In genomic region chr5:103037673-103038455, GRCh38 we compare ENCODE assay signal across 17 cellular contexts.
DNase-seq lines count a peak whose midpoint lies in the region; ATAC-seq and TF ChIP-seq lines count a peak whose summit lies in the region.
"Had no signal": no experiment of that assay in that cellular context is flagged by ENCODE, and none has a peak within 500 bp of the region (broad histone marks: within the 10 kb centered on the region; RNA-seq: fewer than 3 reads in every experiment).

No MANE protein-coding gene starts in this region.

- H4K20me1 ChIP-seq in OCI-LY1 (ENCODE audit: insufficient read depth, low read length) = no peaks in the 10 kb centered on the region

- TF ChIP-seq CTCF in A673 (conservative IDR thresholded peaks at IDR 0.05; ENCODE audit: low read depth, low read length) = peak; percentile 33; the same call in 1 of the 2 replicates
- peak; percentile 22 for TF ChIP-seq CTCF in OCI-LY1 (IDR thresholded peaks at IDR 0.05; ENCODE audit: low read length)
- peak; percentile 14 for TF ChIP-seq CTCF in epithelial cell of esophagus (IDR thresholded peaks at IDR 0.05; ENCODE audit: insufficient read depth, low read depth, low read length, missing control alignments)

- no peak overlapping the region for H2AFZ ChIP-seq in OCI-LY1 (ENCODE audit: low read length)

- H3K27ac ChIP-seq in A673 (ENCODE audit: low read depth, low read length, poor library complexity, severe bottlenecking) = no peak overlapping the region
- H3K27ac ChIP-seq in OCI-LY1 (ENCODE audit: low read depth, low read length, poor library complexity, severe bottlenecking) = no peak overlapping the region
- no peak overlapping the region for H3K27ac ChIP-seq in SJCRH30
- H3K27ac ChIP-seq: ovary had no signal

- H3K4me1 ChIP-seq in A673 (ENCODE audit: insufficient read depth, low read length, poor library complexity, severe bottlenecking) (peaks cover 5% of the 10 kb centered on the region), OCI-LY1 (ENCODE audit: insufficient read depth, low read length, severe bottlenecking) (no peaks in the 10 kb centered on the region), SJCRH30 (no peaks in the 10 kb centered on the region; the same call in 1 of the 2 replicates)

- intact Hi-C loops in A673 (cut with micrococcal nuclease; ENCODE audit: unreplicated experiment) = loop anchor here (10.0 kb wide), 1 partner anchor 437 kb away; no protein-coding TSS in a partner anchor

- no peak overlapping the region for H3K9ac ChIP-seq in OCI-LY1 (ENCODE audit: low read length)

- no peak overlapping the region for H3K4me3 ChIP-seq in A673 (ENCODE audit: low read depth, low read length, poor library complexity, severe bottlenecking)
- no peak overlapping the region for H3K4me3 ChIP-seq in OCI-LY1 (ENCODE audit: low read depth, low read length, poor library complexity, severe bottlenecking)
- no peak overlapping the region for H3K4me3 ChIP-seq in epithelial cell of esophagus (ENCODE audit: low read length)
- H3K4me3 ChIP-seq in SJCRH30 = no peak overlapping the region
- H3K4me3 ChIP-seq: ovary had no signal

- DNase-seq in A673 (ENCODE audit: low spot score) (peak; percentile 42), epithelial cell of esophagus (ENCODE audit: low read depth) (peak; percentile 60), SJCRH30 (no peak), NCI-H2107 treated with DMSO at 0.1 percent for 48 hours (lab: John Stamatoyannopoulos, UW; ENCODE audit: unreplicated experiment) (no peak)
- no peak for DNase-seq in stimulated activated CD4-positive, alpha-beta T cell treated with anti-CD3 and anti-CD28 coated beads, Interleukin-2, amount 100 ng/mL, for 24 hours
- DNase-seq in stimulated activated CD4-positive, alpha-beta T cell treated with anti-CD3 and anti-CD28 coated beads, Interleukin-1b, Interleukin-23, amount 100 ng/mL, for 48 hours = no peak
- DNase-seq: activated CD4-positive, alpha-beta T cell treated with anti-CD3 and anti-CD28 coated beads for 48 hours; COR-L47; EL; NCI-H1694; ovary; SW 1271 had no signal

- peak; percentile 38 for ATAC-seq in GM19351 (IDR thresholded peaks at IDR 0.05; ENCODE audit: unreplicated experiment)
- ATAC-seq: esophagus mucosa, Panc1, sciatic nerve had no signal

- H3K79me2 ChIP-seq in OCI-LY1 (ENCODE audit: insufficient read depth, low read length) = no peaks in the 10 kb centered on the region

- CTCF ChIA-PET in A673 (lab: Charles Lee) = interaction anchor here (1.0 kb wide), 1 partner anchor 357 kb away, joined by 3 read pairs; no protein-coding TSS in a partner anchor

- no peaks in the 10 kb centered on the region for H3K9me2 ChIP-seq in OCI-LY1 (ENCODE audit: low read depth, low read length)

- no peaks in the 10 kb centered on the region for H3K27me3 ChIP-seq in A673 (replicated peaks; ENCODE audit: insufficient read depth, low read depth, low read length, poor library complexity)
- no peaks in the 10 kb centered on the region for H3K27me3 ChIP-seq in OCI-LY1 (ENCODE audit: insufficient read depth, low read length)
- H3K27me3 ChIP-seq in SJCRH30 = no peaks in the 10 kb centered on the region
- H3K27me3 ChIP-seq: ovary had no signal

- POLR2A ChIA-PET in A673 (lab: Charles Lee; ENCODE audit: low non-redundant PET) = no interaction called here

- BruUV-seq in A673 (replicated peaks; lab: Mats Ljungman, UMichigan) = no TSS peak

- no peaks in the 10 kb centered on the region for H3K36me3 ChIP-seq in A673 (ENCODE audit: insufficient read depth, low read length, poor library complexity, severe bottlenecking)
- no peaks in the 10 kb centered on the region for H3K36me3 ChIP-seq in OCI-LY1 (ENCODE audit: insufficient read depth, low read length)
- 0 out of 2 replicates have a peak, but pooled peaks cover 4% of the 10 kb centered on the region for H3K36me3 ChIP-seq in SJCRH30
- H3K36me3 ChIP-seq: ovary had no signal

- no peaks in the 10 kb centered on the region for H3F3A ChIP-seq in OCI-LY1 (ENCODE audit: insufficient read depth, low read length)

- H3K4me2 ChIP-seq in OCI-LY1 (ENCODE audit: low read length) = no peak overlapping the region

- H3K9me3 ChIP-seq in A673 (ENCODE audit: low read depth, low read length, poor library complexity, severe bottlenecking) = no peaks in the 10 kb centered on the region
- H3K9me3 ChIP-seq in OCI-LY1 (ENCODE audit: low read length) = no peaks in the 10 kb centered on the region
- H3K9me3 ChIP-seq in SJCRH30 (replicated peaks) = no peaks in the 10 kb centered on the region
- H3K9me3 ChIP-seq: ovary had no signal

Comparison
In these comparisons a context has a peak if more than half of its experiments do, and no peak if none do; other contexts are left out.
1. DNase-seq: peak in A673 (single experiment) and epithelial cell of esophagus (single experiment); none in stimulated activated CD4-positive, alpha-beta T cell treated with anti-CD3 and anti-CD28 coated beads, Interleukin-2, amount 100 ng/mL, for 24 hours (0 of 2), stimulated activated CD4-positive, alpha-beta T cell treated with anti-CD3 and anti-CD28 coated beads, Interleukin-1b, Interleukin-23, amount 100 ng/mL, for 48 hours (single experiment), SJCRH30 (0 of 2) and NCI-H2107 treated with DMSO at 0.1 percent for 48 hours (single experiment).
2. Peak in every context shown above with its lines, with median percentiles within 50 percentile points of each other: CTCF ChIP-seq.